8 cellular contexts compared by ENCODE assay signal in genomic region chr3:153284282-153284938, GRCh38.
DNase-seq lines count a peak whose midpoint lies in the region; ATAC-seq and TF ChIP-seq lines count a peak whose summit lies in the region.

No MANE protein-coding gene starts in this region.

- no peaks in the 10 kb centered on the region for H3K27me3 ChIP-seq in foreskin keratinocyte

- no peak for TF ChIP-seq CTCF in foreskin keratinocyte (conservative IDR thresholded peaks at IDR 0.05)

- H3K27ac ChIP-seq in foreskin keratinocyte: peak overlapping the region; percentile 96

- ATAC-seq in Right ventricle myocardium inferior (peak; percentile 78), foreskin keratinocyte (peak; percentile 68), sciatic nerve (peak; percentile 98)

- intact Hi-C loops in Right ventricle myocardium inferior (cut with DNase I): loop anchor here (2.0 to 10.0 kb wide), 2 partner anchors 122 to 240 kb away; partner anchors contain the start of gene RAP2B
- intact Hi-C loops in cardiac septum (cut with DNase I): no loop called here
- intact Hi-C loops in sciatic nerve (cut with DNase I): no loop called here

- no peak for DNase-seq in Right ventricle myocardium inferior (ENCODE audit: missing footprints)
- no peak for DNase-seq in cardiac septum (ENCODE audit: low spot score)
- DNase-seq in M059J (ENCODE audit: low read depth): peak; percentile 78
- peak; percentile 30 to 42 for DNase-seq in activated CD4-positive, alpha-beta T cell treated with anti-CD3 and anti-CD28 coated beads, Interleukin-2, amount 50 U/mL, for 48 hours
- peak; percentile 66 to 90 for DNase-seq in foreskin keratinocyte
- peak; percentile 76 for DNase-seq in sciatic nerve (ENCODE audit: low spot score)
- DNase-seq in HuH-7.5 (ENCODE audit: low spot score): no peak
- no peak for DNase-seq in NCI-H2029 treated with DMSO at 0.1 percent for 48 hours (lab: John Stamatoyannopoulos, UW)

- peaks cover 41% of the 10 kb centered on the region for H3K4me1 ChIP-seq in foreskin keratinocyte

Comparison
In these comparisons a context has a peak if more than half of its experiments do, and no peak if none do; other contexts are left out.
1. DNase-seq: peak in M059J (single experiment), activated CD4-positive, alpha-beta T cell treated with anti-CD3 and anti-CD28 coated beads, Interleukin-2, amount 50 U/mL, for 48 hours (2 of 2), foreskin keratinocyte (2 of 2) and sciatic nerve (single experiment); none in Right ventricle myocardium inferior (single experiment), cardiac septum (single experiment), HuH-7.5 (single experiment) and NCI-H2029 treated with DMSO at 0.1 percent for 48 hours (single experiment).
2. Peak in every context shown above with its lines, with median percentiles within 50 percentile points of each other: ATAC-seq.